In genomic region chr3:56952846-56953245, GRCh38 we compare ENCODE assay signal across 22 cellular contexts.
DNase-seq lines count a peak whose midpoint lies in the region; ATAC-seq, FAIRE-seq and TF ChIP-seq lines count a peak whose summit lies in the region.
"Had no signal": no experiment of that assay in that cellular context is flagged by ENCODE, and none has a peak within 500 bp of the region (broad histone marks: within the 10 kb centered on the region; RNA-seq: fewer than 3 reads in every experiment).

No MANE protein-coding gene starts in this region.

- 47 to 73% (median 68%) methylated on average over 4 of the region's 4 CpGs for WGBS in small intestine, 3 donors
- 17 to 48% methylated on average over 1 to 4 of the region's 4 CpGs for WGBS in transverse colon (ENCODE audit: low coverage in 1 of 2), 2 donors
- WGBS in ovary, 3 donors, result 90 to 96% (median 91%) methylated on average over 4 of the region's 4 CpGs

- in situ Hi-C loops in transverse colon (cut with MboI; ENCODE audit: low pct_ligation_motif_present in 1 of 4, low pct_unique_long_range_greater_than_20kb in 1 of 4, low sequenced_read_pairs in 3 of 4), result no loop called here

- peak; percentile 82 for DNase-seq in RPMI8226
- peak; percentile 37 to 72 for DNase-seq in left colon
- DNase-seq in small intestine, result peak; percentile 42
- peak; percentile 33 for DNase-seq in transverse colon
- DNase-seq in NCI-H128 (lab: John Stamatoyannopoulos, UW; ENCODE audit: unreplicated experiment), result no peak
- no peak for DNase-seq in ovary
- no peak for DNase-seq in NCI-H345 (lab: John Stamatoyannopoulos, UW)
- DNase-seq: AML-193; Caco-2; Calu3; CD4-positive, alpha-beta T cell; CD8-positive, alpha-beta T cell; DMS79 treated with DMSO at 0.1 percent for 48 hours; GF-D8 had no signal

- peak; percentile 82 for ATAC-seq in left colon
- ATAC-seq: A549; CD8-positive, alpha-beta T cell had no signal

- H3K27me3 ChIP-seq in small intestine (ENCODE audit: control insufficient read depth in 2 of 2, insufficient read depth in 2 of 2, low read length in 2 of 2) (no peaks in the 10 kb centered on the region), transverse colon (no peaks in the 10 kb centered on the region), ovary (no peaks in the 10 kb centered on the region)
- H3K27me3 ChIP-seq: BLaER1 treated with 17β-estradiol and CSF1 and Interleukin-3, amounts not matched to agents 10 nM and 100 nM had no signal

- H3K4me1 ChIP-seq in small intestine (ENCODE audit: control insufficient read depth in 2 of 2, insufficient read depth in 1 of 2, low read depth in 1 of 2, low read length in 1 of 2) (no peaks in the 10 kb centered on the region), transverse colon (peaks cover 4 to 15% (median 11%) of the 10 kb centered on the region in 4 donors), ovary (ENCODE audit: insufficient read depth) (no peaks in the 10 kb centered on the region)
- H3K4me1 ChIP-seq: A549; BLaER1 treated with 17β-estradiol and CSF1 and Interleukin-3, amounts not matched to agents 10 nM and 100 nM had no signal

- TF ChIP-seq EP300 in transverse colon (IDR thresholded peaks at IDR 0.05; ENCODE audit: low read depth) (no peak), ovary (IDR thresholded peaks at IDR 0.05) (no peak)

- intact Hi-C loops in left colon (cut with DNase I, micrococcal nuclease) (no loop called here), transverse colon (cut with DNase I; ENCODE audit: low total_unique reads) (no loop called here), ovary (cut with DNase I) (no loop called here)

- FAIRE-seq in small intestine (lab: Jason Lieb, UNC), result no peak
- FAIRE-seq: A549, D721Med, G401.6, GM12891, GM19239 had no signal

- H3K4me3 ChIP-seq in small intestine (ENCODE audit: low read depth in 1 of 2, low read length in 2 of 2), result no peak overlapping the region
- no peak overlapping the region for H3K4me3 ChIP-seq in transverse colon
- no peak overlapping the region for H3K4me3 ChIP-seq in ovary
- H3K4me3 ChIP-seq: A549; BLaER1 treated with 17β-estradiol and CSF1 and Interleukin-3, amounts not matched to agents 10 nM and 100 nM had no signal

- H3K9me3 ChIP-seq in small intestine (ENCODE audit: control insufficient read depth, low read depth) (no peaks in the 10 kb centered on the region), transverse colon (no peaks in the 10 kb centered on the region), ovary (no peaks in the 10 kb centered on the region)
- H3K9me3 ChIP-seq: A549; BLaER1 treated with 17β-estradiol and CSF1 and Interleukin-3, amounts not matched to agents 10 nM and 100 nM; Caco-2 had no signal

- TF ChIP-seq POLR2A in transverse colon (IDR thresholded peaks at IDR 0.05) (no peak), ovary (IDR thresholded peaks at IDR 0.05) (no peak)

- H3K36me3 ChIP-seq in small intestine (ENCODE audit: control insufficient read depth in 2 of 2, insufficient read depth in 2 of 2, low read length in 2 of 2) (no peaks in the 10 kb centered on the region), transverse colon (no peaks in the 10 kb centered on the region), ovary (no peaks in the 10 kb centered on the region)
- H3K36me3 ChIP-seq: BLaER1 treated with 17β-estradiol and CSF1 and Interleukin-3, amounts not matched to agents 10 nM and 100 nM had no signal

- no peak for TF ChIP-seq CTCF in transverse colon (IDR thresholded peaks at IDR 0.05)
- TF ChIP-seq CTCF in ovary (IDR thresholded peaks at IDR 0.05), result no peak

- H3K27ac ChIP-seq in small intestine (ENCODE audit: low read depth in 1 of 2, low read length in 1 of 2), result no peak overlapping the region
- peak overlapping the region in 1 of 4 donors; percentile 43 for H3K27ac ChIP-seq in transverse colon
- no peak overlapping the region for H3K27ac ChIP-seq in ovary
- H3K27ac ChIP-seq: 22Rv1; A549; BLaER1 treated with 17β-estradiol and CSF1 and Interleukin-3, amounts not matched to agents 10 nM and 100 nM; C4-2B had no signal

Comparison
In these comparisons a context has a peak if more than half of its experiments do, and no peak if none do; other contexts are left out.
1. DNase-seq: peak in RPMI8226 (single experiment), left colon (2 of 2), small intestine (single experiment) and transverse colon (single experiment); none in NCI-H128 (single experiment), ovary (0 of 5) and NCI-H345 (single experiment).